In the genomic region with DNA sequence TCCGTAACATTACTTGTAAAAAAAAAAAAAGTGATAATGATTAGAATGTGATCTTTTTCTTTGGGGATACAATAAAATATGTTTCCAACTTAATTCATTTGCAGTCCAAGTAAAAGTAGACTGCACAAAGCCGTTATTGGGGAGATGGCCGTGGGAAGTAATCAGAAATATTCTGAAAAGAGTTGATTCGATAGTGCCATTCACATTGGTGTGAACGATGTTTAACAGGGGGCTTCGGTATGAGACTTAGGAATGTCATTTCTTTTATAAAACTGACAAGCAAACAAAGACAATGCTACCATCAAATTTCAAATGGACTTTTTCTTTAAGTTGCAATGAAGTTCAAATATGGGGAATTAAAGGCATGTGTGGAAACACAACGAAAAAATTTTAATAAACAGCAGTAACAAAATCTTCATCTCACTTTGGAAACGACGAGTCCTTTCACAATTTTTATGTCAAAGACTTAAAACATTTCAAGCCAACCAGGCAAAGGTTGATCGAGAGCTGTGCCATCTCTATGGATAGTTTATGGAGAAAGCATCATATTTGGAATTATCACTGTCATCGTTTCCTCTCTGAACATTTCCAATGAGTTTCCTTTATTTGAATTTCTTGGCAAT, we compare ENCODE assay signal across 2 cellular contexts.
TF ChIP-seq lines count a peak whose summit lies in the region.

No MANE protein-coding gene starts in this region.

TF ChIP-seq in SK-N-SH, 30 proteins besides CTCF, POLR2A, EP300 and RAD21 (continued from another document):
- TF ChIP-seq ELF1 (IDR thresholded peaks at IDR 0.05) = no peak
- TF ChIP-seq, protein P1, sequence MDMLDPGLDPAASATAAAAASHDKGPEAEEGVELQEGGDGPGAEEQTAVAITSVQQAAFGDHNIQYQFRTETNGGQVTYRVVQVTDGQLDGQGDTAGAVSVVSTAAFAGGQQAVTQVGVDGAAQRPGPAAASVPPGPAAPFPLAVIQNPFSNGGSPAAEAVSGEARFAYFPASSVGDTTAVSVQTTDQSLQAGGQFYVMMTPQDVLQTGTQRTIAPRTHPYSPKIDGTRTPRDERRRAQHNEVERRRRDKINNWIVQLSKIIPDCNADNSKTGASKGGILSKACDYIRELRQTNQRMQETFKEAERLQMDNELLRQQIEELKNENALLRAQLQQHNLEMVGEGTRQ (IDR thresholded peaks at IDR 0.05; ENCODE audit: borderline replicate concordance, low read depth, low read length) = no peak
- no peak for TF ChIP-seq RFX5 (IDR thresholded peaks at IDR 0.05; ENCODE audit: low read length)
- no peak for TF ChIP-seq YY1 (IDR thresholded peaks at IDR 0.05; ENCODE audit: low read depth)
- no peak for TF ChIP-seq NFIC (IDR thresholded peaks at IDR 0.05; ENCODE audit: borderline replicate concordance)
- no peak for TF ChIP-seq GATA2 (CRISPR knock-in tag; IDR thresholded peaks at IDR 0.05)

TF ChIP-seq in SK-N-SH treated with all-trans-retinoic acid at 6 μM for 48 hours, 23 proteins besides CTCF, POLR2A, EP300 and RAD21 (continued from another document):
- TF ChIP-seq, protein P2, sequence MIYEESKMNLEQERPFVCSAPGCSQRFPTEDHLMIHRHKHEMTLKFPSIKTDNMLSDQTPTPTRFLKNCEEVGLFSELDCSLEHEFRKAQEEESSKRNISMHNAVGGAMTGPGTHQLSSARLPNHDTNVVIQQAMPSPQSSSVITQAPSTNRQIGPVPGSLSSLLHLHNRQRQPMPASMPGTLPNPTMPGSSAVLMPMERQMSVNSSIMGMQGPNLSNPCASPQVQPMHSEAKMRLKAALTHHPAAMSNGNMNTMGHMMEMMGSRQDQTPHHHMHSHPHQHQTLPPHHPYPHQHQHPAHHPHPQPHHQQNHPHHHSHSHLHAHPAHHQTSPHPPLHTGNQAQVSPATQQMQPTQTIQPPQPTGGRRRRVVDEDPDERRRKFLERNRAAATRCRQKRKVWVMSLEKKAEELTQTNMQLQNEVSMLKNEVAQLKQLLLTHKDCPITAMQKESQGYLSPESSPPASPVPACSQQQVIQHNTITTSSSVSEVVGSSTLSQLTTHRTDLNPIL (CRISPR knock-in tag; IDR thresholded peaks at IDR 0.05; ENCODE audit: low read depth) = no peak
- TF ChIP-seq, protein P3, sequence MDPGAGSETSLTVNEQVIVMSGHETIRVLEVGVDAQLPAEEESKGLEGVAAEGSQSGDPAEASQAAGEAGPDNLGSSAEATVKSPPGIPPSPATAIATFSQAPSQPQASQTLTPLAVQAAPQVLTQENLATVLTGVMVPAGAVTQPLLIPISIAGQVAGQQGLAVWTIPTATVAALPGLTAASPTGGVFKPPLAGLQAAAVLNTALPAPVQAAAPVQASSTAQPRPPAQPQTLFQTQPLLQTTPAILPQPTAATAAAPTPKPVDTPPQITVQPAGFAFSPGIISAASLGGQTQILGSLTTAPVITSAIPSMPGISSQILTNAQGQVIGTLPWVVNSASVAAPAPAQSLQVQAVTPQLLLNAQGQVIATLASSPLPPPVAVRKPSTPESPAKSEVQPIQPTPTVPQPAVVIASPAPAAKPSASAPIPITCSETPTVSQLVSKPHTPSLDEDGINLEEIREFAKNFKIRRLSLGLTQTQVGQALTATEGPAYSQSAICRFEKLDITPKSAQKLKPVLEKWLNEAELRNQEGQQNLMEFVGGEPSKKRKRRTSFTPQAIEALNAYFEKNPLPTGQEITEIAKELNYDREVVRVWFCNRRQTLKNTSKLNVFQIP (CRISPR knock-in tag; IDR thresholded peaks at IDR 0.05; ENCODE audit: borderline replicate concordance, low read depth) = no peak
